Comparison of ENCODE assay signal across 1 cellular context in the genomic region with DNA sequence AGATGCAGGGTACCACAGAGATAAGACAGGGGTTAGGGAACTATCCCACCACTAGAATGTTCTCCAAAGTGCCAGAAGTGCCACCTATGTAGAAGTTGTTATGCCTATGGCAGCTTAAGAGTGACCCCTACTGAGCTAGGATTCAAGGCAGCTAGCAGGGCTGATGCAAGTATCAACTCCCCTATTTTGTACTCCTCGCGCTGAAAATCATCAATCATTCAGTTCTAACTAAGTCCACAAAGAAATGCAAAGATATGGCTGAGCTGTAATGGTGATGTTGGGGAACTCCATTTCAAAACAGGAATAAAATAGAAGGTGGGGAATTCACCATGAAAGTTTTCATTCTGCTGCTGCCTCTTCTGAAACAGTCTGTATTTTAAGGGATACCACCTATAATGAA.
TF ChIP-seq lines count a peak whose summit lies in the region.

No MANE protein-coding gene starts in this region.

TF ChIP-seq in K562, 482 proteins besides CTCF, POLR2A, EP300 and RAD21:
- TF ChIP-seq, protein P1, sequence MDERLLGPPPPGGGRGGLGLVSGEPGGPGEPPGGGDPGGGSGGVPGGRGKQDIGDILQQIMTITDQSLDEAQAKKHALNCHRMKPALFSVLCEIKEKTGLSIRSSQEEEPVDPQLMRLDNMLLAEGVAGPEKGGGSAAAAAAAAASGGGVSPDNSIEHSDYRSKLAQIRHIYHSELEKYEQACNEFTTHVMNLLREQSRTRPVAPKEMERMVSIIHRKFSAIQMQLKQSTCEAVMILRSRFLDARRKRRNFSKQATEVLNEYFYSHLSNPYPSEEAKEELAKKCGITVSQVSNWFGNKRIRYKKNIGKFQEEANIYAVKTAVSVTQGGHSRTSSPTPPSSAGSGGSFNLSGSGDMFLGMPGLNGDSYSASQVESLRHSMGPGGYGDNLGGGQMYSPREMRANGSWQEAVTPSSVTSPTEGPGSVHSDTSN (CRISPR knock-in tag; IDR thresholded peaks at IDR 0.05; ENCODE audit: low read depth) = no peak
- TF ChIP-seq, protein P1 (tag; conservative IDR thresholded peaks at IDR 0.05; ENCODE audit: low read depth) = 0 out of 2 replicates have a peak, but pooled peaks have one; percentile 12
- TF ChIP-seq, protein P2, sequence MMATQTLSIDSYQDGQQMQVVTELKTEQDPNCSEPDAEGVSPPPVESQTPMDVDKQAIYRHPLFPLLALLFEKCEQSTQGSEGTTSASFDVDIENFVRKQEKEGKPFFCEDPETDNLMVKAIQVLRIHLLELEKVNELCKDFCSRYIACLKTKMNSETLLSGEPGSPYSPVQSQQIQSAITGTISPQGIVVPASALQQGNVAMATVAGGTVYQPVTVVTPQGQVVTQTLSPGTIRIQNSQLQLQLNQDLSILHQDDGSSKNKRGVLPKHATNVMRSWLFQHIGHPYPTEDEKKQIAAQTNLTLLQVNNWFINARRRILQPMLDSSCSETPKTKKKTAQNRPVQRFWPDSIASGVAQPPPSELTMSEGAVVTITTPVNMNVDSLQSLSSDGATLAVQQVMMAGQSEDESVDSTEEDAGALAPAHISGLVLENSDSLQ (IDR thresholded peaks at IDR 0.05) = peak; percentile 47
- TF ChIP-seq MXI1 (IDR thresholded peaks at IDR 0.05; ENCODE audit: low read depth, low read length) = no peak
- peak; percentile 69 for TF ChIP-seq MEIS2 (IDR thresholded peaks at IDR 0.05; ENCODE audit: partially characterized antibody)
- no peak for TF ChIP-seq CCAR2 (IDR thresholded peaks at IDR 0.05; ENCODE audit: low read depth, low read length)
